In the genomic region with DNA sequence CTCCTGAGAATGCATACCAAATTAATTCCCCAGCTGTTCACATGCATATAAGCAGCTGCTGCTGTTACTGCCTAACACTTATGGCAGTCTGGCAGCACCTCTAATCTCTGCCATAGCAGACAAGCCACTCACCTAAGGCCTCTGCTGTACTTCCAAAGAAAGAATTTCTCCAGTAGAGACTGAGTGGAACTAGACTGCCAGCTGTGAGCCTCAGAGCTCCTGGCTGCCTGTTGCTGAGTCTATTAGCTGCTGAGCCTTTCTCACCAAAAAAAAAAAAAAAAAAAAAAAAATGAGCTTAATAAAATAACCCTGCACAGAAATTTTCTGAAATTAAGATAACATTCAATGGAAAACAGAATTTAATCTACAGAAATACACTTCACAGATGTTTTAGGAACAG, we compare ENCODE assay signal across 1 cellular context. TPM values are rescaled to one million over a fixed set of nuclear protein-coding genes. Genes with fewer than 3 reads are reported as not detected.
"Had no signal": no experiment of that assay in that cellular context is flagged by ENCODE, and none has a peak within 500 bp of the region (broad histone marks: within the 10 kb centered on the region; RNA-seq: fewer than 3 reads in every experiment).

No MANE protein-coding gene starts in this region.

RNA-seq across cellular contexts. Expression of a gene that starts 33.0 kb away (rescaled TPM):
- total RNA-seq: Right ventricle myocardium superior had no signal
